In the genomic region with DNA sequence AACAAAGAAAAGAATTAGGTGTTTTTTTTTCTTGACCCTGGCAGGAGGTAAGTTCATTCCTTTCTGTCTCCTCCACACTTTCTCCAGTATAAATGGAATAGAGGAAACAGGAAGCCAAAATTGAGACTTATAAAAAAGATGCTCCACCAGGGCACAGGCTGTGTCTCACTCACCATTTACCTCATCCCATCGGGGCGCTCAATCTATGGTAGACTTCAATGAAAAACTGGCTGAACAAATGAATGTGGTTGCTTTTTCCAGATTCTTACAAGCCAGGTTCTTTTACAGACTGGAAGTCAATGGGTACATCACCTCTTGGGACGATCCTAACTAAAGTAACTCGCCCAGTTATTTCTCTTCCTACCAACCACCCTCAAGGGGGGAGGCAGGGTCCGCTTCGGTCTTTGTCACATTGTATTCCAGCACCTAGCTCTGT, we compare ENCODE assay signal across 8 cellular contexts.
DNase-seq lines count a peak whose midpoint lies in the region; ATAC-seq and TF ChIP-seq lines count a peak whose summit lies in the region.

No MANE protein-coding gene starts in this region.

- peak overlapping the region; percentile 78 for H3K4me3 ChIP-seq in NB4 (ENCODE audit: low read depth, low read length)
- peak overlapping the region; percentile 87 for H3K4me3 ChIP-seq in mucosa of stomach (ENCODE audit: low read length)

- ATAC-seq in GM21737 (IDR thresholded peaks at IDR 0.05; ENCODE audit: unreplicated experiment), result peak; percentile 26

- no peaks in the 10 kb centered on the region for H3K9me3 ChIP-seq in mucosa of stomach (ENCODE audit: control insufficient read depth, low read length)

- TF ChIP-seq CTCF in NB4 (IDR thresholded peaks at IDR 0.05; ENCODE audit: low read depth, low read length), result no peak

- TF ChIP-seq POLR2A in NB4 (IDR thresholded peaks at IDR 0.05; ENCODE audit: extremely low read depth, insufficient read length), result no peak

- H3K27me3 ChIP-seq in mucosa of stomach (ENCODE audit: control insufficient read depth, insufficient read depth, low read length), result no peaks in the 10 kb centered on the region

- DNase-seq in EH (ENCODE audit: low read depth) (peak; percentile 20), NB4 (ENCODE audit: low read depth) (peak; percentile 26), NCI-H446 (lab: John Stamatoyannopoulos, UW) (no peak), SKM-1 (lab: John Stamatoyannopoulos, UW; ENCODE audit: unreplicated experiment) (no peak), SKM-1 treated with dmso at 0.1 percent for 144 hours (lab: John Stamatoyannopoulos, UW; ENCODE audit: unreplicated experiment) (no peak)

- peak overlapping the region; percentile 77 for H3K9ac ChIP-seq in mucosa of stomach (ENCODE audit: low read length)

- peak overlapping the region; percentile 66 for H3K27ac ChIP-seq in cingulate gyrus (ENCODE audit: low read depth, low read length)

- no peaks in the 10 kb centered on the region for H3K4me1 ChIP-seq in mucosa of stomach (ENCODE audit: control insufficient read depth, insufficient read depth, low read length)

- H3K36me3 ChIP-seq in mucosa of stomach (ENCODE audit: control insufficient read depth, insufficient read depth, low read length), result no peaks in the 10 kb centered on the region

Comparison
In these comparisons a context has a peak if more than half of its experiments do, and no peak if none do; other contexts are left out.
1. DNase-seq: peak in EH (single experiment) and NB4 (single experiment); none in NCI-H446 (0 of 2), SKM-1 (single experiment) and SKM-1 treated with dmso at 0.1 percent for 144 hours (single experiment).